Comparison of ENCODE assay signal across 2 cellular contexts in genomic region chr11:25327656-25328055, GRCh38.
TF ChIP-seq lines count a peak whose summit lies in the region.

No MANE protein-coding gene starts in this region.

TF ChIP-seq in HepG2, 621 proteins besides CTCF, POLR2A, EP300 and RAD21 (continued from another document):
- TF ChIP-seq ZXDC (CRISPR knock-in tag; IDR thresholded peaks at IDR 0.05) (no peak), FOXM1 (CRISPR knock-in tag; IDR thresholded peaks at IDR 0.05) (no peak), MTF1 (CRISPR knock-in tag; IDR thresholded peaks at IDR 0.05) (no peak), MAFF (IDR thresholded peaks at IDR 0.05; ENCODE audit: low read depth, low read length) (peak; percentile 90), MAF1 (CRISPR knock-in tag; IDR thresholded peaks at IDR 0.05; ENCODE audit: borderline replicate concordance) (no peak), ISX (CRISPR knock-in tag; conservative IDR thresholded peaks at IDR 0.05) (no peak), MAFK (conservative IDR thresholded peaks at IDR 0.05 in 1 of 2, IDR thresholded peaks at IDR 0.05 in 1 of 2; ENCODE audit: low read length in 2 of 2) (peak; percentile 86 to 92; a peak in 3 of 4 replicates)
TF ChIP-seq in HepG2: peak in this region for 2.

TF ChIP-seq in K562, 482 proteins besides CTCF, POLR2A, EP300 and RAD21 (continued from another document):
- TF ChIP-seq NCOA6 (IDR thresholded peaks at IDR 0.05) (no peak), ZNF316 (IDR thresholded peaks at IDR 0.05) (peak; percentile 62), JUNB (CRISPR knock-in tag; conservative IDR thresholded peaks at IDR 0.05) (no peak), MAFK (IDR thresholded peaks at IDR 0.05; ENCODE audit: low read length) (peak; percentile 79)
